Comparison of ENCODE assay signal across 13 cellular contexts in genomic region chr12:113134521-113134951, GRCh38. TPM values are rescaled to one million over a fixed set of nuclear protein-coding genes. Genes with fewer than 3 reads are reported as not detected.
DNase-seq lines count a peak whose midpoint lies in the region; TF ChIP-seq lines count a peak whose summit lies in the region.
"Had no signal": no experiment of that assay in that cellular context is flagged by ENCODE, and none has a peak within 500 bp of the region (broad histone marks: within the 10 kb centered on the region; RNA-seq: fewer than 3 reads in every experiment).

No MANE protein-coding gene starts in this region.

- no peaks in the 10 kb centered on the region for H3K36me3 Mint-ChIP-seq in activated naive CD4-positive, alpha-beta T cell treated with anti-CD3 and anti-CD28 coated beads for 36 hours (ENCODE audit: low read depth)
- H3K36me3 Mint-ChIP-seq in endodermal cell (ENCODE audit: low read depth): no peaks in the 10 kb centered on the region

- H3K27me3 Mint-ChIP-seq in activated naive CD4-positive, alpha-beta T cell treated with anti-CD3 and anti-CD28 coated beads for 36 hours (ENCODE audit: low read depth): no peaks in the 10 kb centered on the region
- peaks cover 26% of the 10 kb centered on the region for H3K27me3 Mint-ChIP-seq in endodermal cell (ENCODE audit: insufficient read depth)

- H3K4me1 ChIP-seq in endodermal cell (ENCODE audit: control insufficient read depth, insufficient read depth, low read length) (no peaks in the 10 kb centered on the region), left ventricle myocardium inferior (peaks cover 7% of the 10 kb centered on the region)
- H3K4me1 ChIP-seq: gastrocnemius medialis had no signal

- no peak overlapping the region for H3K27ac Mint-ChIP-seq in activated naive CD4-positive, alpha-beta T cell treated with anti-CD3 and anti-CD28 coated beads for 36 hours
- no peak overlapping the region for H3K27ac Mint-ChIP-seq in endodermal cell

- no peaks in the 10 kb centered on the region for H3K9me3 Mint-ChIP-seq in activated naive CD4-positive, alpha-beta T cell treated with anti-CD3 and anti-CD28 coated beads for 36 hours
- no peaks in the 10 kb centered on the region for H3K9me3 Mint-ChIP-seq in endodermal cell

- 79 to 92% methylated on average over 3 to 6 of the region's 6 CpGs for WGBS in endodermal cell (ENCODE audit: insufficient coverage in 1 of 2, insufficient read length in 1 of 2), 2 experiments

- H3K4me3 ChIP-seq in endodermal cell (ENCODE audit: low read length) (no peak overlapping the region), WERI-Rb-1 (ENCODE audit: low read depth, low read length) (no peak overlapping the region), left ventricle myocardium inferior (no peak overlapping the region)
- H3K4me3 ChIP-seq: gastrocnemius medialis, thoracic aorta had no signal

- H3K36me3 ChIP-seq in endodermal cell (ENCODE audit: control insufficient read depth, insufficient read depth, low read length) (no peaks in the 10 kb centered on the region), WERI-Rb-1 (no peaks in the 10 kb centered on the region), left ventricle myocardium inferior (no peaks in the 10 kb centered on the region)
- H3K36me3 ChIP-seq: gastrocnemius medialis, thoracic aorta had no signal

- peaks cover 19% of the 10 kb centered on the region for H3K27me3 ChIP-seq in endodermal cell (ENCODE audit: control insufficient read depth, insufficient read depth, low read length, poor library complexity, severe bottlenecking)
- H3K27me3 ChIP-seq in WERI-Rb-1 (ENCODE audit: insufficient read depth, low read depth, severe bottlenecking): no peaks in the 10 kb centered on the region
- H3K27me3 ChIP-seq in left ventricle myocardium inferior (ENCODE audit: low read depth): peaks cover 87% of the 10 kb centered on the region

- H3K9ac ChIP-seq in endodermal cell (ENCODE audit: extremely low read depth, low read length, poor library complexity, severe bottlenecking): no peak overlapping the region

- no peaks in the 10 kb centered on the region for H3K9me3 ChIP-seq in endodermal cell (ENCODE audit: control insufficient read depth, low read length)
- H3K9me3 ChIP-seq in WERI-Rb-1 (ENCODE audit: severe bottlenecking): no peaks in the 10 kb centered on the region
- H3K9me3 ChIP-seq in left ventricle myocardium inferior (replicated peaks): no peaks in the 10 kb centered on the region
- H3K9me3 ChIP-seq: gastrocnemius medialis, thoracic aorta had no signal

- peak overlapping the region; percentile 70 for H3K4me3 Mint-ChIP-seq in activated naive CD4-positive, alpha-beta T cell treated with anti-CD3 and anti-CD28 coated beads for 36 hours
- H3K4me3 Mint-ChIP-seq in endodermal cell: peak overlapping the region; percentile 55

- H3K27ac ChIP-seq in endodermal cell (ENCODE audit: low read depth, low read length): no peak overlapping the region
- H3K27ac ChIP-seq in substantia nigra (ENCODE audit: low read depth, low read length, poor library complexity, severe bottlenecking): peak overlapping the region; percentile 89
- no peak overlapping the region for H3K27ac ChIP-seq in WERI-Rb-1
- H3K27ac ChIP-seq in left ventricle myocardium inferior (replicated peaks): no peak overlapping the region
- H3K27ac ChIP-seq: gastrocnemius medialis, thoracic aorta had no signal

- TF ChIP-seq CTCF in endodermal cell (conservative IDR thresholded peaks at IDR 0.05) (no peak), WERI-Rb-1 (IDR thresholded peaks at IDR 0.05; ENCODE audit: low read depth, low read length) (no peak), left ventricle myocardium inferior (IDR thresholded peaks at IDR 0.05; ENCODE audit: borderline replicate concordance) (no peak)

- intact Hi-C loops in activated naive CD4-positive, alpha-beta T cell treated with anti-CD3 and anti-CD28 coated beads for 36 hours (cut with micrococcal nuclease): no loop called here
- intact Hi-C loops in left ventricle myocardium inferior (cut with micrococcal nuclease): no loop called here

- CTCF ChIA-PET in activated naive CD4-positive, alpha-beta T cell treated with anti-CD3 and anti-CD28 coated beads for 36 hours (lab: Charles Lee): interaction anchor here (0.9 to 4.1 kb wide), 10 partner anchors 13 to 142 kb away, joined by 3 to 21 read pairs (median 4); partner anchors contain the start of gene CFAP73

- peaks cover 19% of the 10 kb centered on the region for H3K4me1 Mint-ChIP-seq in activated naive CD4-positive, alpha-beta T cell treated with anti-CD3 and anti-CD28 coated beads for 36 hours (ENCODE audit: low read depth)
- peaks cover 4% of the 10 kb centered on the region for H3K4me1 Mint-ChIP-seq in endodermal cell

- DNase-seq in activated naive CD4-positive, alpha-beta T cell treated with anti-CD3 and anti-CD28 coated beads for 36 hours: no peak
- no peak for DNase-seq in activated naive CD4-positive, alpha-beta T cell treated with anti-CD3 and anti-CD28 coated beads, Interleukin-2, amount 50 U/mL, for 16 hours
- DNase-seq in NCI-H69 (lab: John Stamatoyannopoulos, UW) (peak; percentile 51), endodermal cell (peak; percentile 57), substantia nigra (lab: John Stamatoyannopoulos, UW) (no peak), WERI-Rb-1 (no peak), left ventricle myocardium inferior (no peak), DMS 273 treated with DMSO at 0.1 percent for 48 hours (lab: John Stamatoyannopoulos, UW) (no peak)
- DNase-seq: gastrocnemius medialis; NCI-H1092; stimulated activated CD4-positive, alpha-beta T cell treated with anti-CD3 and anti-CD28 coated beads, Interleukin-2, amount 100 ng/mL, for 48 hours had no signal

RNA-seq across cellular contexts. Expression of gene RASAL1, which starts 1.0 kb away (rescaled TPM):
- 1 to 10 TPM; 2.6 to 3.2 TPM for total RNA-seq in activated naive CD4-positive, alpha-beta T cell treated with anti-CD3 and anti-CD28 coated beads for 36 hours
- total RNA-seq in endodermal cell (1 to 10 TPM in 1 of 2 donors, under 1 TPM in 1; 0.77 to 1.4 TPM), left ventricle myocardium inferior (not detected)
- 0.50 TPM for polyA plus RNA-seq in endodermal cell (2013, experiment 1 of 2)
- polyA plus RNA-seq in endodermal cell (2013, experiment 2 of 2): 0.25 TPM
- total RNA-seq: gastrocnemius medialis had no signal
- polyA plus RNA-seq: BJ had no signal

RNA-seq across cellular contexts. Expression of gene CFAP73, which starts 15.0 kb away (rescaled TPM):
- 1 to 10 TPM in 1 of 2 experiments, under 1 TPM in 1; 0.57 to 1.3 TPM for total RNA-seq in activated naive CD4-positive, alpha-beta T cell treated with anti-CD3 and anti-CD28 coated beads for 36 hours
- total RNA-seq in endodermal cell (not detected), left ventricle myocardium inferior (not detected)
- polyA plus RNA-seq in endodermal cell (2013, experiment 1 of 2): not detected
- not detected for polyA plus RNA-seq in endodermal cell (2013, experiment 2 of 2)
- total RNA-seq: gastrocnemius medialis, thoracic aorta had no signal
- polyA plus RNA-seq: BJ had no signal

RNA-seq across cellular contexts. Expression of gene DDX54, which starts 50.7 kb away (rescaled TPM):
- 100 to 1,000 TPM; 114 to 116 TPM for total RNA-seq in activated naive CD4-positive, alpha-beta T cell treated with anti-CD3 and anti-CD28 coated beads for 36 hours
- total RNA-seq in endodermal cell (10 to 100 TPM; 68.1 to 69.0 TPM), left ventricle myocardium inferior (34.7 TPM)
- 43.7 TPM for polyA plus RNA-seq in endodermal cell (2013, experiment 1 of 2)
- 37.6 TPM for polyA plus RNA-seq in endodermal cell (2013, experiment 2 of 2)

RNA-seq across cellular contexts. Expression of gene RITA1, which starts 51.0 kb away (rescaled TPM):
- total RNA-seq in activated naive CD4-positive, alpha-beta T cell treated with anti-CD3 and anti-CD28 coated beads for 36 hours: 10 to 100 TPM; 14.0 to 16.1 TPM
- total RNA-seq in endodermal cell (10 to 100 TPM; 18.8 to 20.3 TPM), left ventricle myocardium inferior (17.9 TPM)
- 16.0 TPM for polyA plus RNA-seq in endodermal cell (2013, experiment 1 of 2)
- polyA plus RNA-seq in endodermal cell (2013, experiment 2 of 2): 16.8 TPM

Comparison
In these comparisons a context has a peak if more than half of its experiments do, and no peak if none do; other contexts are left out.
1. DNase-seq: peak in NCI-H69 (single experiment) and endodermal cell (single experiment); none in activated naive CD4-positive, alpha-beta T cell treated with anti-CD3 and anti-CD28 coated beads for 36 hours (single experiment), activated naive CD4-positive, alpha-beta T cell treated with anti-CD3 and anti-CD28 coated beads, Interleukin-2, amount 50 U/mL, for 16 hours (single experiment), substantia nigra (0 of 49), WERI-Rb-1 (single experiment), left ventricle myocardium inferior (single experiment) and DMS 273 treated with DMSO at 0.1 percent for 48 hours (single experiment).